In the genomic region with DNA sequence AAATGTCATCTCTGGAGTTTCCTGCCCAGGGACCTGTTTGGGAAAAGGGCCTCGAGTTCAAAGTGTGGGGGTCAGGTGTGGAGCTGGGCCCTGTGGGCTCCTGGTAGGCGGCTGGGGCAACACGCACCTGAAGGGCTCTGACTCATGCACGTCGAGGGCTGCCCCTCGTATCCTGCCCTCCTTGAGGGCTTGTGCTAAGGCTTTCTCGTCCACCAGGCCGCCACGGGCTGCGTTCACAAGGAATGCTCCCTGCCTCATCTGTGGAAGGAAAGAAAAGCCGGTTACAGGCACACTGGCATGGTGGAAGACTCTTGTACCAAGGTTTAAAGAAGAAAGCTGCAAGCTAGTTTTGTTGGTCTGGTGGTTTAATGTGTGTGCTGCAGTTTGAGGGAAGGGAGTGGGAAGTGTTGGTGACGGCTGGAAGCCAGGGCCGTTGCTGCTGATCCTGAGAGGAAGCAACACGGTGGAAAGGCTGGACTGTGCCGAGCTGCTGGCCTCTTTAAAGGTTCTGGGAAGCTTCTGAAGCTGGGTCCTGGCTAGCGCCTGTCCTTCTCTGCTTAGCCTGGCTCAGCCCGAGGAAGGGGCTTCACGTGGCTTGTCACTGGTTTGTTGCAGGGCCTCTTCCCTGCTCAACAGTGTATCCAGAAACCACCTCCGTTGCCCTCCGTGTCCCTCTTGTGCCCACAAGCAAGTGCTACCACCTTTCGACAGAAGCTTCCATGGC, we compare ENCODE assay signal across 17 cellular contexts. TPM values are rescaled to one million over a fixed set of nuclear protein-coding genes. Genes with fewer than 3 reads are reported as not detected.
DNase-seq lines count a peak whose midpoint lies in the region; ATAC-seq and TF ChIP-seq lines count a peak whose summit lies in the region.
"Had no signal": no experiment of that assay in that cellular context is flagged by ENCODE, and none has a peak within 500 bp of the region (broad histone marks: within the 10 kb centered on the region; RNA-seq: fewer than 3 reads in every experiment).

No MANE protein-coding gene starts in this region.

- no peaks in the 10 kb centered on the region for H3K9me3 Mint-ChIP-seq in activated CD4-positive, alpha-beta memory T cell treated with anti-CD3 and anti-CD28 coated beads for 36 hours
- H3K9me3 Mint-ChIP-seq in endothelial cell (ENCODE audit: unreplicated experiment) (no peaks in the 10 kb centered on the region), progenitor cell of endocrine pancreas (ENCODE audit: low read depth) (no peaks in the 10 kb centered on the region)

- DNase-seq in HCEC 1CT (peak; percentile 0), endothelial cell (ENCODE audit: low spot score) (no peak), progenitor cell of endocrine pancreas (ENCODE audit: low spot score, unreplicated experiment) (peak; percentile 3), NCI-H510A (lab: John Stamatoyannopoulos, UW) (no peak), SK-N-DZ (ENCODE audit: low spot score) (no peak)
- peak; percentile 7 for DNase-seq in activated CD4-positive, alpha-beta memory T cell treated with anti-CD3 and anti-CD28 coated beads for 36 hours
- DNase-seq: activated CD4-positive, alpha-beta T cell treated with anti-CD3 and anti-CD28 coated beads for 4 hours; AML-193; COR-L47; effector memory CD4-positive, alpha-beta T cell; NCI-H1092; NCI-H748 treated with DMSO at 0.1 percent for 48 hours; PC-3; stimulated activated CD4-positive, alpha-beta T cell treated with anti-CD3 and anti-CD28 coated beads, Interleukin-4, amount 100 ng/mL, for 4 hours; thyroid gland had no signal

- H3K4me3 Mint-ChIP-seq in activated CD4-positive, alpha-beta memory T cell treated with anti-CD3 and anti-CD28 coated beads for 36 hours: no peak overlapping the region
- no peak overlapping the region for H3K4me3 Mint-ChIP-seq in endothelial cell (ENCODE audit: unreplicated experiment)
- H3K4me3 Mint-ChIP-seq in progenitor cell of endocrine pancreas (ENCODE audit: low read depth): no peak overlapping the region
- H3K4me3 Mint-ChIP-seq: activated naive CD8-positive, alpha-beta T cell had no signal

- CTCF ChIA-PET in activated CD4-positive, alpha-beta memory T cell treated with anti-CD3 and anti-CD28 coated beads for 36 hours (lab: Charles Lee): interaction anchor here (1.7 kb wide), 1 partner anchor 125 kb away, joined by 3 read pairs; no protein-coding TSS in a partner anchor

- H3K4me1 Mint-ChIP-seq in activated CD4-positive, alpha-beta memory T cell treated with anti-CD3 and anti-CD28 coated beads for 36 hours (ENCODE audit: low read depth): no peaks in the 10 kb centered on the region
- no peaks in the 10 kb centered on the region for H3K4me1 Mint-ChIP-seq in endothelial cell (ENCODE audit: unreplicated experiment)
- H3K4me1 Mint-ChIP-seq in progenitor cell of endocrine pancreas (ENCODE audit: low read depth): no peaks in the 10 kb centered on the region

- H3K36me3 Mint-ChIP-seq in activated CD4-positive, alpha-beta memory T cell treated with anti-CD3 and anti-CD28 coated beads for 36 hours: peaks cover 4% of the 10 kb centered on the region
- H3K36me3 Mint-ChIP-seq in endothelial cell (ENCODE audit: low read depth, unreplicated experiment) (peaks cover 43% of the 10 kb centered on the region), progenitor cell of endocrine pancreas (ENCODE audit: insufficient read depth) (peaks cover 20% of the 10 kb centered on the region)
- H3K36me3 Mint-ChIP-seq: activated naive CD8-positive, alpha-beta T cell had no signal

- ATAC-seq in HG03354 (IDR thresholded peaks at IDR 0.05; ENCODE audit: poor library complexity, severe bottlenecking, unreplicated experiment): no peak
- ATAC-seq: PC-3 had no signal

- no peak overlapping the region for H3K27ac Mint-ChIP-seq in activated CD4-positive, alpha-beta memory T cell treated with anti-CD3 and anti-CD28 coated beads for 36 hours
- H3K27ac Mint-ChIP-seq in endothelial cell (ENCODE audit: unreplicated experiment) (peak overlapping the region; percentile 78), progenitor cell of endocrine pancreas (peak overlapping the region; percentile 53)
- H3K27ac Mint-ChIP-seq: activated naive CD8-positive, alpha-beta T cell had no signal

- intact Hi-C loops in activated CD4-positive, alpha-beta memory T cell treated with anti-CD3 and anti-CD28 coated beads for 36 hours (cut with micrococcal nuclease): no loop called here

- no peaks in the 10 kb centered on the region for H3K27me3 Mint-ChIP-seq in activated CD4-positive, alpha-beta memory T cell treated with anti-CD3 and anti-CD28 coated beads for 36 hours
- H3K27me3 Mint-ChIP-seq in endothelial cell (ENCODE audit: unreplicated experiment): peaks cover 40% of the 10 kb centered on the region
- no peaks in the 10 kb centered on the region for H3K27me3 Mint-ChIP-seq in progenitor cell of endocrine pancreas
- H3K27me3 Mint-ChIP-seq: activated naive CD8-positive, alpha-beta T cell had no signal

- POLR2A ChIA-PET in activated CD4-positive, alpha-beta memory T cell treated with anti-CD3 and anti-CD28 coated beads for 36 hours (lab: Charles Lee): no interaction called here

- no peak for TF ChIP-seq CTCF in endothelial cell (IDR thresholded peaks at IDR 0.05; ENCODE audit: unreplicated experiment)
- TF ChIP-seq CTCF in progenitor cell of endocrine pancreas (IDR thresholded peaks at IDR 0.05; ENCODE audit: unreplicated experiment): no peak

RNA-seq across cellular contexts. Expression of gene ZRANB1, which starts 52.0 kb away (rescaled TPM):
- total RNA-seq in activated CD4-positive, alpha-beta memory T cell treated with anti-CD3 and anti-CD28 coated beads for 36 hours: 10 to 100 TPM; 10.5 to 10.8 TPM
- 22.4 TPM for total RNA-seq in endothelial cell (ENCODE audit: unreplicated experiment)
- 27.5 and 31.1 TPM in 2 replicates for total RNA-seq in progenitor cell of endocrine pancreas
- 19.0 and 21.8 TPM in 2 replicates for polyA plus RNA-seq in SK-N-DZ (2014; cell fraction: cytosol; rRNA removed)
- polyA plus RNA-seq in SK-N-DZ (2014; cell fraction: nucleus; rRNA removed): 10.6 and 10.9 TPM in 2 replicates

Comparison
In these comparisons a context has a peak if more than half of its experiments do, and no peak if none do; other contexts are left out.
1. DNase-seq: peak in HCEC 1CT (single experiment), activated CD4-positive, alpha-beta memory T cell treated with anti-CD3 and anti-CD28 coated beads for 36 hours (single experiment) and progenitor cell of endocrine pancreas (single experiment); none in endothelial cell (single experiment), NCI-H510A (single experiment) and SK-N-DZ (single experiment).